ENCODE assay signal across 24 cellular contexts in the genomic region with DNA sequence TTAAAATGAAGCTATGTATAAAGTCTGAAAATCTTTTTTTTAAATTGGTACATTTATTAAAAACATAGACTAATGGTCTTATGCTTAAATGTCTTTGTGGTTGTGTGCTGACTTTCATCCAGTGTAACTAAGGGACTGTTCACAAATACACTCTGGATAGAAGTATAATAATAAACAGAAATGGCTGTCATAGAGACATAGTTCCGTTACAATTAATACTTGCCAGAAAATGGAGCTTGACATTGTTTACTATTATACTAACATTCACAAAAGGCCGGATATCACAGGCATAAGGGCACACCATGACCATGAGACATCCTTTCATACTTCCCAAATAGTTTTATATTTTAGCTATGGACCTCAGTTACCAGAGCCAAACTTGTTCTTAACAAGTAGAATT.
"Had no signal": no experiment of that assay in that cellular context is flagged by ENCODE, and none has a peak within 500 bp of the region (broad histone marks: within the 10 kb centered on the region; RNA-seq: fewer than 3 reads in every experiment).

No MANE protein-coding gene starts in this region.

- H3K9me3 ChIP-seq: colonic mucosa, gastrocnemius medialis had no signal

- H3K36me3 ChIP-seq: colonic mucosa, esophagus muscularis mucosa, gastrocnemius medialis, gastroesophageal sphincter, heart left ventricle, heart right ventricle had no signal

- FAIRE-seq: colon, endometrium, frontal cortex had no signal

- H3K4me3 Mint-ChIP-seq: dendritic cell treated with granulocyte-macrophage colony-stimulating factor and Interleukin-4, amounts not matched to agents 40 ng/mL and 50 ng/mL, for 4 days; endodermal cell had no signal

- DNase-seq: colonic mucosa; cortex of kidney; dorsolateral prefrontal cortex; effector CD4-positive, alpha-beta T cell; effector CD8-positive, alpha-beta T cell; effector memory CD4-positive, alpha-beta T cell; endodermal cell; erythroblast; esophagus squamous epithelium; foreskin melanocyte; gastrocnemius medialis; glutamatergic neuron; head of caudate nucleus; heart left ventricle; heart right ventricle had no signal

- H3K27me3 Mint-ChIP-seq: dendritic cell treated with granulocyte-macrophage colony-stimulating factor and Interleukin-4, amounts not matched to agents 40 ng/mL and 50 ng/mL, for 4 days had no signal

- H3K27ac Mint-ChIP-seq: dendritic cell treated with granulocyte-macrophage colony-stimulating factor and Interleukin-4, amounts not matched to agents 40 ng/mL and 50 ng/mL, for 4 days; endodermal cell had no signal

- H3K4me1 ChIP-seq: colonic mucosa, esophagus squamous epithelium, foreskin keratinocyte, gastrocnemius medialis, gastroesophageal sphincter, heart left ventricle, heart right ventricle had no signal

- ATAC-seq: esophagus mucosa, foreskin keratinocyte, gastrocnemius medialis, gastroesophageal sphincter, heart left ventricle, heart right ventricle had no signal

- H3K27ac ChIP-seq: colonic mucosa, coronary artery, dorsolateral prefrontal cortex, esophagus muscularis mucosa, esophagus squamous epithelium, foreskin keratinocyte, gastrocnemius medialis, gastroesophageal sphincter, heart left ventricle, heart right ventricle had no signal

- H3K27me3 ChIP-seq: colonic mucosa, dorsolateral prefrontal cortex, esophagus muscularis mucosa, esophagus squamous epithelium, foreskin keratinocyte, gastrocnemius medialis, gastroesophageal sphincter, heart left ventricle, heart right ventricle had no signal

- H3K4me3 ChIP-seq: colonic mucosa, coronary artery, dorsolateral prefrontal cortex, esophagus muscularis mucosa, esophagus squamous epithelium, gastrocnemius medialis, gastroesophageal sphincter, heart left ventricle, heart right ventricle had no signal
